ENCODE assay signal across 8 cellular contexts in the genomic region with DNA sequence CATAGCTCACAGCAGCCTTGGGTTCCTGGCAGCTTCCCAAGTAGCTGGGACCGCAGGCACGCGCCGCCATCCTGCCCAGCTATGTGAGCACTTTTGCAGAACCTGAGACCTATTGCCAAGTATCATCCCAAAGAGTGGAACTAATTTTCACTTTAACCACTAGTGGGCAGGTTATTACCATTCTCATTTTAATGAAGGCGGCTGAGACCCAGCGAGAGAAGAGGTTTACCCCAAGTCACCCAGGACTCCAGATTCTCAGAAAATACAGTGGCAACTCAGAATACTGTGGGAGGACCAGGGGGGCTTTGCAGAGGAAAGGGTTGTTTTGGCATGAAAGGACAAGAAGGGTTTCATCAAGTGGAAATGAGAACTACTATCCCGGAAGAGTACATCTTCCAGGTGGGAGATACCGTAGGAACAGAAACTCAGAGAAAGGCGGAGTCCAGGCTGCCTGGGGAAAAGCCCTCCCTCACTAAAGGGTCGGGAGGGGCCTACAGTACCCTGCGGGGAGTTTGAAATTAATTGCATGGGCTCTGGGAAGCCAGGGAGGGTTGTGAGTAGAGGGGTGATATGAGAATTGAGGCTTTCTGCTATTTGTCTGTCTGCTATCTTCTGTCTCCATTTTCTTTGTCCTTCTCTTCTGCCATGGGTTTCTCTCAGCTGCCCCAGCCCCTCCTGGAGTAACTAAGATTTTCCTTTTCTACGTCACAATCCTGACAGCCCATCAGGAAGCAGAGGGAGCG. TPM values are rescaled to one million over a fixed set of nuclear protein-coding genes. Genes with fewer than 3 reads are reported as not detected.
DNase-seq lines count a peak whose midpoint lies in the region; ATAC-seq and TF ChIP-seq lines count a peak whose summit lies in the region.

No MANE protein-coding gene starts in this region.

- peaks cover 29% of the 10 kb centered on the region for H3K4me1 Mint-ChIP-seq in activated CD4-positive, alpha-beta memory T cell treated with anti-CD3 and anti-CD28 coated beads, Interleukin-2, amount 10 ng/mL, durations not matched to agents 7 days and 5 days
- H3K4me1 Mint-ChIP-seq in naive B cell: peaks cover 44 to 54% (median 54%) of the 10 kb centered on the region in 3 donors

- H3K27ac Mint-ChIP-seq in activated CD4-positive, alpha-beta memory T cell treated with anti-CD3 and anti-CD28 coated beads, Interleukin-2, amount 10 ng/mL, durations not matched to agents 7 days and 5 days: peak overlapping the region; percentile 68
- H3K27ac Mint-ChIP-seq in naive B cell: peak overlapping the region in 5 of 6 donors; percentile 62 to 96 (median 88)

- no peaks in the 10 kb centered on the region for H3K27me3 Mint-ChIP-seq in activated CD4-positive, alpha-beta memory T cell treated with anti-CD3 and anti-CD28 coated beads, Interleukin-2, amount 10 ng/mL, durations not matched to agents 7 days and 5 days
- no peaks in the 10 kb centered on the region for H3K27me3 Mint-ChIP-seq in naive B cell

- H3K9me3 ChIP-seq in upper lobe of right lung: no peaks in the 10 kb centered on the region

- H3K36me3 ChIP-seq in upper lobe of right lung: no peaks in the 10 kb centered on the region

- CTCF ChIA-PET in activated CD4-positive, alpha-beta memory T cell treated with anti-CD3 and anti-CD28 coated beads, Interleukin-2, amount 10 ng/mL, durations not matched to agents 7 days and 5 days (lab: Charles Lee): interaction anchor here (0.6 to 11.5 kb wide), 17 partner anchors 9 to 173 kb away, joined by 3 to 179 read pairs (median 5); a partner anchor contains a TSS

- H3K4me3 ChIP-seq in upper lobe of right lung: no peak overlapping the region

- no peaks in the 10 kb centered on the region for H3K36me3 Mint-ChIP-seq in activated CD4-positive, alpha-beta memory T cell treated with anti-CD3 and anti-CD28 coated beads, Interleukin-2, amount 10 ng/mL, durations not matched to agents 7 days and 5 days (ENCODE audit: low read depth)
- no peaks in the 10 kb centered on the region for H3K36me3 Mint-ChIP-seq in naive B cell

- peaks cover 27% of the 10 kb centered on the region for H3K4me1 ChIP-seq in upper lobe of right lung

- DNase-seq in DMS 273 (lab: John Stamatoyannopoulos, UW; ENCODE audit: unreplicated experiment): peak; percentile 90
- peak; percentile 70 for DNase-seq in HPDE6-E6E7 (ENCODE audit: extremely low spot score)
- DNase-seq in NCI-H510A treated with DMSO at 0.1 percent for 48 hours (lab: John Stamatoyannopoulos, UW): peak; percentile 94
- peak; percentile 54 for DNase-seq in activated CD4-positive, alpha-beta memory T cell treated with anti-CD3 and anti-CD28 coated beads, Interleukin-2, amount 10 ng/mL, durations not matched to agents 7 days and 5 days
- DNase-seq in naive B cell: peak; percentile 73
- peak; percentile 83 for DNase-seq in upper lobe of right lung

- H3K4me3 Mint-ChIP-seq in activated CD4-positive, alpha-beta memory T cell treated with anti-CD3 and anti-CD28 coated beads, Interleukin-2, amount 10 ng/mL, durations not matched to agents 7 days and 5 days: peak overlapping the region; percentile 23
- peak overlapping the region; percentile 16 to 92 (median 88) for H3K4me3 Mint-ChIP-seq in naive B cell

- no peaks in the 10 kb centered on the region for H3K27me3 ChIP-seq in upper lobe of right lung

- H3K27ac ChIP-seq in upper lobe of right lung: peak overlapping the region; percentile 11

- POLR2A ChIA-PET in activated CD4-positive, alpha-beta memory T cell treated with anti-CD3 and anti-CD28 coated beads, Interleukin-2, amount 10 ng/mL, durations not matched to agents 7 days and 5 days (lab: Charles Lee): interaction anchor here (0.7 to 4.7 kb wide), 9 partner anchors 12 to 173 kb away, joined by 3 to 43 read pairs (median 6); a partner anchor contains a TSS

- no peaks in the 10 kb centered on the region for H3K9me3 Mint-ChIP-seq in activated CD4-positive, alpha-beta memory T cell treated with anti-CD3 and anti-CD28 coated beads, Interleukin-2, amount 10 ng/mL, durations not matched to agents 7 days and 5 days
- peaks cover 0 to 3% (median 0%) of the 10 kb centered on the region in 7 donors for H3K9me3 Mint-ChIP-seq in naive B cell

- TF ChIP-seq CTCF in upper lobe of right lung (IDR thresholded peaks at IDR 0.05): peak; percentile 75

- intact Hi-C loops in upper lobe of right lung (cut with DNase I): loop anchor here (10.0 kb wide), 1 partner anchor 79 kb away; no protein-coding TSS in a partner anchor

- ATAC-seq in esophagus mucosa: peak; percentile 56
- ATAC-seq in naive B cell (ENCODE audit: low read depth in 2 of 2): peak; percentile 49 to 63
- peak; percentile 85 for ATAC-seq in upper lobe of right lung
- ATAC-seq in GM21723 (IDR thresholded peaks at IDR 0.05; ENCODE audit: unreplicated experiment): no peak

RNA-seq across cellular contexts. Expression of a gene that starts 7.2 kb away (rescaled TPM):
- 10 to 100 TPM; 20.8 to 21.5 TPM for total RNA-seq in activated CD4-positive, alpha-beta memory T cell treated with anti-CD3 and anti-CD28 coated beads, Interleukin-2, amount 10 ng/mL, durations not matched to agents 7 days and 5 days
- total RNA-seq in esophagus mucosa: 34.6 TPM
- 10 to 100 TPM; 23.3 to 37.3 (median 29.5) TPM for polyA plus RNA-seq in naive B cell (ENCODE audit: low read depth in 6 of 6)
- total RNA-seq in upper lobe of right lung: 30.7 TPM

RNA-seq across cellular contexts. Expression of a gene that starts 31.7 kb away (rescaled TPM):
- 100 to 1,000 TPM in 1 of 2 experiments, 10 to 100 TPM in 1; 93.6 to 101 TPM for total RNA-seq in activated CD4-positive, alpha-beta memory T cell treated with anti-CD3 and anti-CD28 coated beads, Interleukin-2, amount 10 ng/mL, durations not matched to agents 7 days and 5 days
- total RNA-seq in esophagus mucosa (315 TPM), upper lobe of right lung (235 TPM)
- polyA plus RNA-seq in naive B cell (ENCODE audit: low read depth in 6 of 6): 1 to 10 TPM in 4 of 6 donors, under 1 TPM in 2; 0.33 to 3.0 (median 1.4) TPM

RNA-seq across cellular contexts. Expression of a gene that starts 47.7 kb away (rescaled TPM):
- total RNA-seq in activated CD4-positive, alpha-beta memory T cell treated with anti-CD3 and anti-CD28 coated beads, Interleukin-2, amount 10 ng/mL, durations not matched to agents 7 days and 5 days: 10 to 100 TPM; 27.7 to 36.3 TPM
- total RNA-seq in esophagus mucosa (12.7 TPM), upper lobe of right lung (24.9 TPM)
- 10 to 100 TPM in 4 of 6 donors, 1 to 10 TPM in 1, not detected in 1; 9.3 to 16.8 (median 12.9) TPM for polyA plus RNA-seq in naive B cell (ENCODE audit: low read depth in 6 of 6)
